ENCODE assay signal across 1 cellular context in genomic region chr17:51435641-51436091, GRCh38.
A peak's percentile ranks its signal among the peaks of the same experiment; 100 is the strongest.
TF ChIP-seq lines count a peak whose summit lies in the region.

No MANE protein-coding gene starts in this region.

TF ChIP-seq in HepG2, 621 proteins besides CTCF, POLR2A, EP300 and RAD21 (continued from another document and continues in another):
- TF ChIP-seq MXI1 (IDR thresholded peaks at IDR 0.05; ENCODE audit: borderline replicate concordance, low read depth, low read length) (peak; percentile 48; the same call in 2 of the 3 replicates), HMG20B (CRISPR knock-in tag; conservative IDR thresholded peaks at IDR 0.05) (peak; percentile 99), ZNF558 (CRISPR knock-in tag; IDR thresholded peaks at IDR 0.05; ENCODE audit: borderline replicate concordance) (no peak), ZNF552 (CRISPR knock-in tag; IDR thresholded peaks at IDR 0.05; ENCODE audit: borderline replicate concordance) (no peak), PHF21A (CRISPR knock-in tag; IDR thresholded peaks at IDR 0.05) (peak; percentile 100), ZNF160 (CRISPR knock-in tag; IDR thresholded peaks at IDR 0.05) (0 out of 2 replicates have a peak, but pooled peaks have one; percentile 72), ZNF17 (CRISPR knock-in tag; IDR thresholded peaks at IDR 0.05) (no peak), NCOA1 (CRISPR knock-in tag; IDR thresholded peaks at IDR 0.05) (no peak), THYN1 (CRISPR knock-in tag; IDR thresholded peaks at IDR 0.05; ENCODE audit: borderline replicate concordance, low read depth) (no peak), ONECUT2 (CRISPR knock-in tag; IDR thresholded peaks at IDR 0.05) (peak; percentile 78), ARHGAP35 (CRISPR knock-in tag; IDR thresholded peaks at IDR 0.05; ENCODE audit: borderline replicate concordance) (no peak), HMGA1 (CRISPR knock-in tag; conservative IDR thresholded peaks at IDR 0.05) (no peak), SIX1 (CRISPR knock-in tag; IDR thresholded peaks at IDR 0.05; ENCODE audit: borderline replicate concordance) (no peak; the same call in 1 of the 2 replicates), IKZF5 (CRISPR knock-in tag; IDR thresholded peaks at IDR 0.05) (peak; percentile 41; the same call in 1 of the 2 replicates), ZNF746 (CRISPR knock-in tag; IDR thresholded peaks at IDR 0.05) (no peak), ZNF615 (CRISPR knock-in tag; IDR thresholded peaks at IDR 0.05; ENCODE audit: borderline replicate concordance) (no peak), ZNF430 (CRISPR knock-in tag; IDR thresholded peaks at IDR 0.05) (0 out of 2 replicates have a peak, but pooled peaks have one; percentile 44), ZNF207 (IDR thresholded peaks at IDR 0.05; ENCODE audit: borderline replicate concordance) (no peak), KLF6 (CRISPR knock-in tag; IDR thresholded peaks at IDR 0.05) (no peak), KDM5B (CRISPR knock-in tag; IDR thresholded peaks at IDR 0.05; ENCODE audit: borderline replicate concordance) (peak; percentile 56; the same call in 1 of the 2 replicates), USF2 (IDR thresholded peaks at IDR 0.05; ENCODE audit: low read depth, low read length) (peak; percentile 38; the same call in 1 of the 2 replicates), USF2 (CRISPR knock-in tag; IDR thresholded peaks at IDR 0.05; ENCODE audit: borderline replicate concordance) (no peak), ZNF550 (CRISPR knock-in tag; IDR thresholded peaks at IDR 0.05; ENCODE audit: borderline replicate concordance) (no peak), ZBTB34 (CRISPR knock-in tag; IDR thresholded peaks at IDR 0.05) (peak; percentile 88), NBN (conservative IDR thresholded peaks at IDR 0.05) (no peak), ZNF709 (CRISPR knock-in tag; IDR thresholded peaks at IDR 0.05) (no peak; the same call in 1 of the 2 replicates), RERE (CRISPR knock-in tag; IDR thresholded peaks at IDR 0.05; ENCODE audit: low read depth) (no peak), ATF6 (CRISPR knock-in tag; conservative IDR thresholded peaks at IDR 0.05) (no peak), ZNF761 (CRISPR knock-in tag; conservative IDR thresholded peaks at IDR 0.05) (no peak), HDAC2 (CRISPR knock-in tag; IDR thresholded peaks at IDR 0.05) (peak; percentile 90), ZFP36L1 (CRISPR knock-in tag; IDR thresholded peaks at IDR 0.05) (no peak), ETV5 (CRISPR knock-in tag; IDR thresholded peaks at IDR 0.05; ENCODE audit: borderline replicate concordance) (peak; percentile 42; the same call in 1 of the 2 replicates), ARID2 (CRISPR knock-in tag; IDR thresholded peaks at IDR 0.05; ENCODE audit: borderline replicate concordance) (no peak), FLYWCH1 (CRISPR knock-in tag; IDR thresholded peaks at IDR 0.05) (no peak), HMG20A (CRISPR knock-in tag; IDR thresholded peaks at IDR 0.05; ENCODE audit: borderline replicate concordance) (peak; percentile 82), LBX2 (CRISPR knock-in tag; IDR thresholded peaks at IDR 0.05; ENCODE audit: borderline replicate concordance) (no peak), ZNF747 (CRISPR knock-in tag; IDR thresholded peaks at IDR 0.05; ENCODE audit: borderline replicate concordance) (no peak), POGZ (CRISPR knock-in tag; IDR thresholded peaks at IDR 0.05) (peak; percentile 81; the same call in 1 of the 2 replicates), RARA (CRISPR knock-in tag; IDR thresholded peaks at IDR 0.05) (peak; percentile 60), ZNF720 (CRISPR knock-in tag; IDR thresholded peaks at IDR 0.05) (no peak), ASH2L (IDR thresholded peaks at IDR 0.05; ENCODE audit: insufficient read length, low read depth, low read length) (no peak)
- TF ChIP-seq, protein P1, sequence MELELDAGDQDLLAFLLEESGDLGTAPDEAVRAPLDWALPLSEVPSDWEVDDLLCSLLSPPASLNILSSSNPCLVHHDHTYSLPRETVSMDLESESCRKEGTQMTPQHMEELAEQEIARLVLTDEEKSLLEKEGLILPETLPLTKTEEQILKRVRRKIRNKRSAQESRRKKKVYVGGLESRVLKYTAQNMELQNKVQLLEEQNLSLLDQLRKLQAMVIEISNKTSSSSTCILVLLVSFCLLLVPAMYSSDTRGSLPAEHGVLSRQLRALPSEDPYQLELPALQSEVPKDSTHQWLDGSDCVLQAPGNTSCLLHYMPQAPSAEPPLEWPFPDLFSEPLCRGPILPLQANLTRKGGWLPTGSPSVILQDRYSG (CRISPR knock-in tag; IDR thresholded peaks at IDR 0.05) = no peak
- TF ChIP-seq, protein P2, sequence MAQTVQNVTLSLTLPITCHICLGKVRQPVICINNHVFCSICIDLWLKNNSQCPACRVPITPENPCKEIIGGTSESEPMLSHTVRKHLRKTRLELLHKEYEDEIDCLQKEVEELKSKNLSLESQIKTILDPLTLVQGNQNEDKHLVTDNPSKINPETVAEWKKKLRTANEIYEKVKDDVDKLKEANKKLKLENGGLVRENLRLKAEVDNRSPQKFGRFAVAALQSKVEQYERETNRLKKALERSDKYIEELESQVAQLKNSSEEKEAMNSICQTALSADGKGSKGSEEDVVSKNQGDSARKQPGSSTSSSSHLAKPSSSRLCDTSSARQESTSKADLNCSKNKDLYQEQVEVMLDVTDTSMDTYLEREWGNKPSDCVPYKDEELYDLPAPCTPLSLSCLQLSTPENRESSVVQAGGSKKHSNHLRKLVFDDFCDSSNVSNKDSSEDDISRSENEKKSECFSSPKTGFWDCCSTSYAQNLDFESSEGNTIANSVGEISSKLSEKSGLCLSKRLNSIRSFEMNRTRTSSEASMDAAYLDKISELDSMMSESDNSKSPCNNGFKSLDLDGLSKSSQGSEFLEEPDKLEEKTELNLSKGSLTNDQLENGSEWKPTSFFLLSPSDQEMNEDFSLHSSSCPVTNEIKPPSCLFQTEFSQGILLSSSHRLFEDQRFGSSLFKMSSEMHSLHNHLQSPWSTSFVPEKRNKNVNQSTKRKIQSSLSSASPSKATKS (CRISPR knock-in tag; IDR thresholded peaks at IDR 0.05) = no peak
- TF ChIP-seq, protein P3, sequence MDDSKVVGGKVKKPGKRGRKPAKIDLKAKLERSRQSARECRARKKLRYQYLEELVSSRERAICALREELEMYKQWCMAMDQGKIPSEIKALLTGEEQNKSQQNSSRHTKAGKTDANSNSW (CRISPR knock-in tag; IDR thresholded peaks at IDR 0.05; ENCODE audit: borderline replicate concordance) = no peak
- TF ChIP-seq, protein P4, sequence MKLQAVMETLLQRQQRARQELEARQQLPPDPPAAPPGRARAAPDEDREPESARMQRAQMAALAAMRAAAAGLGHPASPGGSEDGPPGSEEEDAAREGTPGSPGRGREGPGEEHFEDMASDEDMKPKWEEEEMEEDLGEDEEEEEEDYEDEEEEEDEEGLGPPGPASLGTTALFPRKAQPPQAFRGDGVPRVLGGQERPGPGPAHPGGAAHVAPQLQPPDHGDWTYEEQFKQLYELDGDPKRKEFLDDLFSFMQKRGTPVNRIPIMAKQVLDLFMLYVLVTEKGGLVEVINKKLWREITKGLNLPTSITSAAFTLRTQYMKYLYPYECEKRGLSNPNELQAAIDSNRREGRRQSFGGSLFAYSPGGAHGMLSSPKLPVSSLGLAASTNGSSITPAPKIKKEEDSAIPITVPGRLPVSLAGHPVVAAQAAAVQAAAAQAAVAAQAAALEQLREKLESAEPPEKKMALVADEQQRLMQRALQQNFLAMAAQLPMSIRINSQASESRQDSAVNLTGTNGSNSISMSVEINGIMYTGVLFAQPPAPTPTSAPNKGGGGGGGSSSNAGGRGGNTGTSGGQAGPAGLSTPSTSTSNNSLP (IDR thresholded peaks at IDR 0.05; ENCODE audit: low read depth, low read length) = peak; percentile 71; the same call in 1 of the 2 replicates
